In the genomic region with DNA sequence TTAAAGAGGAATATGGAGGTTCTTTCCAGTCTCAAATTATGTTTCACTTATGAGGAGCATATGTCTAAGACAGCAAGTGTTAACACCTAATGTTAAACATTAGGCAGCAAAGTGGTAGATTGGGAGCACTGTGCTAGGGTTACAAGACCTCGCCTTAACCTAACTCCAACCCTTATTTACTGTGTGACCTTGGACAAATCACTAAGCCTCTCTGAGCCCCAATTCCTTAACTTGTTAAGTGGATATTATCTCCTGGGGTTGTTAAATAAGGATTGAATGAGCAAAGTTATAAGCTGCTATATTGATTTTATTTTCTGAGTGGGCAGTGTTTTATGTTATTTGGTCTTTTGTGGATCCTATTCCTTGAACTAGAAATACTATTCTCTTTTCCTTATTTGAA, we compare ENCODE assay signal across 21 cellular contexts. TPM values are rescaled to one million over a fixed set of nuclear protein-coding genes. Genes with fewer than 3 reads are reported as not detected.
DNase-seq lines count a peak whose midpoint lies in the region; ATAC-seq, FAIRE-seq and TF ChIP-seq lines count a peak whose summit lies in the region.
"Had no signal": no experiment of that assay in that cellular context is flagged by ENCODE, and none has a peak within 500 bp of the region (broad histone marks: within the 10 kb centered on the region; RNA-seq: fewer than 3 reads in every experiment).

No MANE protein-coding gene starts in this region.

- peaks cover 14% of the 10 kb centered on the region for H3K9me3 Mint-ChIP-seq in nephron progenitor cell

- no peak for TF ChIP-seq RAD21 in K562 (CRISPR knock-in tag; conservative IDR thresholded peaks at IDR 0.05 in 1 of 2, IDR thresholded peaks at IDR 0.05 in 1 of 2)

- H3K36me3 Mint-ChIP-seq in nephron progenitor cell (ENCODE audit: low read depth), result peaks cover 65% of the 10 kb centered on the region
- H3K36me3 Mint-ChIP-seq: CD14-positive monocyte; CD4-positive, CD25-positive, alpha-beta regulatory T cell had no signal

- H3K4me3 Mint-ChIP-seq in nephron progenitor cell, result no peak overlapping the region
- H3K4me3 Mint-ChIP-seq: CD14-positive monocyte; CD4-positive, alpha-beta memory T cell; CD4-positive, CD25-positive, alpha-beta regulatory T cell; CD8-positive, alpha-beta memory T cell had no signal

- intact Hi-C loops in K562 (cut with micrococcal nuclease), result no loop called here

- no peak overlapping the region for H3K9ac ChIP-seq in K562 (ENCODE audit: insufficient read depth in 1 of 2, low read depth in 2 of 2, low read length in 2 of 2)
- H3K9ac ChIP-seq: BLaER1 had no signal

- no TSS peak for BruUV-seq in K562 (replicated peaks; lab: Mats Ljungman, UMichigan)

- no peaks in the 10 kb centered on the region; a peak in 1 of 5 replicates for H3K4me1 ChIP-seq in K562 (replicated peaks in 1 of 2; ENCODE audit: control insufficient read depth in 2 of 2, insufficient read depth in 2 of 2, low read length in 2 of 2)
- H3K4me1 ChIP-seq: BE2C, BLaER1 had no signal

- H4K20me1 ChIP-seq in K562 (replicated peaks; ENCODE audit: control insufficient read depth, insufficient read depth, low read length), result no peaks in the 10 kb centered on the region
- H4K20me1 ChIP-seq: BLaER1 had no signal

- in situ Hi-C loops in K562 (cut with MboI), result no loop called here

- H2AFZ ChIP-seq in K562 (ENCODE audit: low read depth, low read length), result no peak overlapping the region

- no peaks in the 10 kb centered on the region for H3K79me2 ChIP-seq in K562 (ENCODE audit: control insufficient read depth, insufficient read depth, low read length)

- H3K4me1 Mint-ChIP-seq in nephron progenitor cell, result no peaks in the 10 kb centered on the region
- H3K4me1 Mint-ChIP-seq: CD14-positive monocyte; CD4-positive, alpha-beta memory T cell; CD4-positive, CD25-positive, alpha-beta regulatory T cell; CD8-positive, alpha-beta memory T cell had no signal

- no peak overlapping the region for H3K27ac ChIP-seq in K562 (ENCODE audit: extremely low read depth, low read depth, low read length)
- H3K27ac ChIP-seq: BLaER1 had no signal

- H3K9me3 ChIP-seq in K562 (replicated peaks; ENCODE audit: control insufficient read depth, insufficient read depth, low read depth, low read length), result no peaks in the 10 kb centered on the region
- H3K9me3 ChIP-seq: BLaER1 had no signal

- POLR2A ChIA-PET in K562 (lab: Yijun Ruan, JAX), result no interaction called here

- peak overlapping the region; percentile 16 for H3K27ac Mint-ChIP-seq in nephron progenitor cell
- H3K27ac Mint-ChIP-seq: CD14-positive monocyte; CD4-positive, alpha-beta memory T cell; CD4-positive, CD25-positive, alpha-beta regulatory T cell; CD8-positive, alpha-beta memory T cell had no signal

- no peaks in the 10 kb centered on the region for H3K27me3 Mint-ChIP-seq in nephron progenitor cell (ENCODE audit: low read depth, poor library complexity)
- H3K27me3 Mint-ChIP-seq: CD4-positive, alpha-beta memory T cell; CD4-positive, CD25-positive, alpha-beta regulatory T cell had no signal

- no peak for DNase-seq in D721Med (ENCODE audit: insufficient read length, low spot score)
- no peak for DNase-seq in K562 (ENCODE audit: extremely low read depth in 1 of 4, low spot score in 3 of 4)
- DNase-seq in nephron progenitor cell, result no peak
- DNase-seq in GM19238 (ENCODE audit: insufficient read length, low spot score), result no peak
- DNase-seq in NCI-H1930 (lab: John Stamatoyannopoulos, UW), result no peak
- DNase-seq: 8988T; ACHN; BE2C; C1 segment of cervical spinal cord; CD4-positive, alpha-beta memory T cell; CD4-positive, CD25-positive, alpha-beta regulatory T cell; CD8-positive, alpha-beta memory T cell; COR-L47; DMS79 treated with DMSO at 0.1 percent for 48 hours; GF-D8 had no signal

- ATAC-seq in K562, result no peak
- ATAC-seq in HG03469 (IDR thresholded peaks at IDR 0.05; ENCODE audit: unreplicated experiment), result no peak

- H3K4me2 ChIP-seq in K562 (ENCODE audit: insufficient read depth, low read length), result no peak overlapping the region
- H3K4me2 ChIP-seq: BLaER1 had no signal

- TF ChIP-seq CTCF in D721Med (IDR thresholded peaks at IDR 0.05; ENCODE audit: insufficient read depth, missing control alignments) (no peak), K562 (IDR thresholded peaks at IDR 0.05 in 2 of 3, conservative IDR thresholded peaks at IDR 0.05 in 1 of 3; ENCODE audit: insufficient read depth in 2 of 3, low read depth in 1 of 3, low read length in 3 of 3) (no peak), nephron progenitor cell (IDR thresholded peaks at IDR 0.05) (no peak)

- FAIRE-seq in D721Med (lab: Jason Lieb, UNC), result peak; percentile 77
- no peak for FAIRE-seq in K562 (lab: Jason Lieb, UNC)
- FAIRE-seq: A204.1, G401.6, GM12891 had no signal

- H3K4me3 ChIP-seq in K562, result no peak overlapping the region
- H3K4me3 ChIP-seq: BLaER1 had no signal

- no peak for TF ChIP-seq EP300 in K562 (IDR thresholded peaks at IDR 0.05; ENCODE audit: low read length)

- no peak for TF ChIP-seq POLR2A in K562 (conservative IDR thresholded peaks at IDR 0.05)

- H3K9me1 ChIP-seq in K562 (ENCODE audit: control insufficient read depth, insufficient read depth, low read length), result no peaks in the 10 kb centered on the region

- 0% methylated on average over 1 of the region's 1 CpG for WGBS in K562 (ENCODE audit: insufficient coverage, low coverage, missing lambda C conversion rate)

- H3K27me3 ChIP-seq in K562 (ENCODE audit: control insufficient read depth in 2 of 2, insufficient read depth in 2 of 2, low read length in 2 of 2), result no peaks in the 10 kb centered on the region
- H3K27me3 ChIP-seq: BE2C, BLaER1 had no signal

- CTCF ChIA-PET in K562 (lab: Yijun Ruan, JAX; ENCODE audit: low intra/inter-chr PET ratio), result no interaction called here

- H3K36me3 ChIP-seq in K562 (ENCODE audit: control insufficient read depth, insufficient read depth, low read length), result no peaks in the 10 kb centered on the region
- H3K36me3 ChIP-seq: BE2C had no signal

TF ChIP-seq in K562, 482 proteins besides CTCF, POLR2A, EP300 and RAD21 (continues in another document):
- TF ChIP-seq ZNF445 (CRISPR knock-in tag; IDR thresholded peaks at IDR 0.05; ENCODE audit: low read depth), result no peak
- TF ChIP-seq BCOR (IDR thresholded peaks at IDR 0.05), result peak; percentile 75; the same call in 1 of the 2 replicates
- no peak for TF ChIP-seq TEAD2 (tag; IDR thresholded peaks at IDR 0.05)
- TF ChIP-seq RBM25 (IDR thresholded peaks at IDR 0.05; ENCODE audit: low read depth, low read length, severe bottlenecking), result peak; percentile 95
- TF ChIP-seq, protein P1, sequence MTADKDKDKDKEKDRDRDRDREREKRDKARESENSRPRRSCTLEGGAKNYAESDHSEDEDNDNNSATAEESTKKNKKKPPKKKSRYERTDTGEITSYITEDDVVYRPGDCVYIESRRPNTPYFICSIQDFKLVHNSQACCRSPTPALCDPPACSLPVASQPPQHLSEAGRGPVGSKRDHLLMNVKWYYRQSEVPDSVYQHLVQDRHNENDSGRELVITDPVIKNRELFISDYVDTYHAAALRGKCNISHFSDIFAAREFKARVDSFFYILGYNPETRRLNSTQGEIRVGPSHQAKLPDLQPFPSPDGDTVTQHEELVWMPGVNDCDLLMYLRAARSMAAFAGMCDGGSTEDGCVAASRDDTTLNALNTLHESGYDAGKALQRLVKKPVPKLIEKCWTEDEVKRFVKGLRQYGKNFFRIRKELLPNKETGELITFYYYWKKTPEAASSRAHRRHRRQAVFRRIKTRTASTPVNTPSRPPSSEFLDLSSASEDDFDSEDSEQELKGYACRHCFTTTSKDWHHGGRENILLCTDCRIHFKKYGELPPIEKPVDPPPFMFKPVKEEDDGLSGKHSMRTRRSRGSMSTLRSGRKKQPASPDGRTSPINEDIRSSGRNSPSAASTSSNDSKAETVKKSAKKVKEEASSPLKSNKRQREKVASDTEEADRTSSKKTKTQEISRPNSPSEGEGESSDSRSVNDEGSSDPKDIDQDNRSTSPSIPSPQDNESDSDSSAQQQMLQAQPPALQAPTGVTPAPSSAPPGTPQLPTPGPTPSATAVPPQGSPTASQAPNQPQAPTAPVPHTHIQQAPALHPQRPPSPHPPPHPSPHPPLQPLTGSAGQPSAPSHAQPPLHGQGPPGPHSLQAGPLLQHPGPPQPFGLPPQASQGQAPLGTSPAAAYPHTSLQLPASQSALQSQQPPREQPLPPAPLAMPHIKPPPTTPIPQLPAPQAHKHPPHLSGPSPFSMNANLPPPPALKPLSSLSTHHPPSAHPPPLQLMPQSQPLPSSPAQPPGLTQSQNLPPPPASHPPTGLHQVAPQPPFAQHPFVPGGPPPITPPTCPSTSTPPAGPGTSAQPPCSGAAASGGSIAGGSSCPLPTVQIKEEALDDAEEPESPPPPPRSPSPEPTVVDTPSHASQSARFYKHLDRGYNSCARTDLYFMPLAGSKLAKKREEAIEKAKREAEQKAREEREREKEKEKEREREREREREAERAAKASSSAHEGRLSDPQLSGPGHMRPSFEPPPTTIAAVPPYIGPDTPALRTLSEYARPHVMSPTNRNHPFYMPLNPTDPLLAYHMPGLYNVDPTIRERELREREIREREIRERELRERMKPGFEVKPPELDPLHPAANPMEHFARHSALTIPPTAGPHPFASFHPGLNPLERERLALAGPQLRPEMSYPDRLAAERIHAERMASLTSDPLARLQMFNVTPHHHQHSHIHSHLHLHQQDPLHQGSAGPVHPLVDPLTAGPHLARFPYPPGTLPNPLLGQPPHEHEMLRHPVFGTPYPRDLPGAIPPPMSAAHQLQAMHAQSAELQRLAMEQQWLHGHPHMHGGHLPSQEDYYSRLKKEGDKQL (CRISPR knock-in tag; IDR thresholded peaks at IDR 0.05; ENCODE audit: borderline replicate concordance), result no peak
- TF ChIP-seq ZNF764 (CRISPR knock-in tag; IDR thresholded peaks at IDR 0.05; ENCODE audit: low read depth), result no peak

RNA-seq across cellular contexts. Expression of a gene that starts 38.3 kb away (rescaled TPM):
- total RNA-seq in K562 (2011; cell fraction: chromatin; rRNA removed; ENCODE audit: low replicate concordance), result 0.19 and 0.32 TPM in 2 replicates
- not detected in 2 replicates for total RNA-seq in K562 (2011; cell fraction: nucleolus; rRNA removed)
- 0.37 TPM in 1 of 2 replicates, not detected in the other for total RNA-seq in K562 (2011; cell fraction: nucleoplasm; rRNA removed)
- total RNA-seq in K562 (2014; rRNA removed), result 0.49 and 0.59 TPM in 2 replicates
- total RNA-seq in K562 (2014; rRNA removed; fragmentation: Illumina TruSeq; extraction: Trizol), result 0.11 TPM in 1 of 2 replicates, not detected in the other
- total RNA-seq in K562 (2015; rRNA removed; fragmentation: Illumina TruSeq; extraction: Trizol), result 0.07 TPM in 1 of 2 replicates, not detected in the other
- 0.83 and 1.1 TPM in 2 replicates for total RNA-seq in K562 (2021)
- 0.04 and 0.08 TPM in 2 replicates for polyA plus RNA-seq in K562 (2011; rRNA removed)
- polyA plus RNA-seq in K562 (2011; cell fraction: cytosol; rRNA removed), result 0.06 and 0.31 TPM in 2 replicates
- polyA plus RNA-seq in K562 (2011; cell fraction: nucleus; rRNA removed), result 0.06 and 0.28 TPM in 2 replicates
- 0.09 and 0.18 TPM in 2 replicates for polyA plus RNA-seq in K562 (2012)
- 0.30 and 0.40 TPM in 2 replicates for polyA plus RNA-seq in K562 (2014; fragmentation: Illumina TruSeq; extraction: Trizol)
- polyA plus RNA-seq in K562 (2014; fragmentation: Nextera tagmentation; extraction: Ambion mirVana), result not detected
- polyA plus RNA-seq in K562 (2014; rRNA removed), result 0.11 and 0.28 TPM in 2 replicates
- 0.18 TPM in 1 of 2 replicates, not detected in the other for polyA minus RNA-seq in K562 (2011; rRNA and poly(A)+ RNA removed)
- polyA minus RNA-seq in K562 (2011; cell fraction: cytosol; rRNA and poly(A)+ RNA removed), result 0.48 and 1.0 TPM in 2 replicates
- 0.11 TPM in 1 of 2 replicates, not detected in the other for polyA minus RNA-seq in K562 (2011; cell fraction: nucleus; rRNA and poly(A)+ RNA removed)
- total RNA-seq: CD4-positive, alpha-beta memory T cell had no signal
- polyA plus RNA-seq: CD14-positive monocyte; CD4-positive, alpha-beta memory T cell; CD4-positive, CD25-positive, alpha-beta regulatory T cell; CD8-positive, alpha-beta memory T cell had no signal
